ENCODE assay signal across 1 cellular context in genomic region chr19:35702223-35703012, GRCh38.
TF ChIP-seq lines count a peak whose summit lies in the region.

No MANE protein-coding gene starts in this region.

TF ChIP-seq in IMR-90, 13 proteins besides CTCF, POLR2A, EP300 and RAD21:
- TF ChIP-seq USF2 (IDR thresholded peaks at IDR 0.05; ENCODE audit: low read depth, low read length) (peak; percentile 6; the same call in 1 of the 2 replicates), BHLHE40 (IDR thresholded peaks at IDR 0.05; ENCODE audit: low read depth, low read length) (no peak), RFX5 (IDR thresholded peaks at IDR 0.05; ENCODE audit: low read depth, low read length) (no peak), MAZ (IDR thresholded peaks at IDR 0.05; ENCODE audit: borderline replicate concordance, low read depth, low read length) (0 out of 2 replicates have a peak, but pooled peaks have one; percentile 51), CHD1 (IDR thresholded peaks at IDR 0.05; ENCODE audit: low read depth, low read length) (no peak), MAFK (IDR thresholded peaks at IDR 0.05; ENCODE audit: low read depth, low read length) (no peak), RCOR1 (IDR thresholded peaks at IDR 0.05; ENCODE audit: insufficient replicate concordance, low read length) (peak; percentile 32), FOS (IDR thresholded peaks at IDR 0.05; ENCODE audit: low read depth, low read length) (peak; percentile 97)
TF ChIP-seq in IMR-90: peak in this region for 4.
